Comparison of ENCODE assay signal across 21 cellular contexts in the genomic region with DNA sequence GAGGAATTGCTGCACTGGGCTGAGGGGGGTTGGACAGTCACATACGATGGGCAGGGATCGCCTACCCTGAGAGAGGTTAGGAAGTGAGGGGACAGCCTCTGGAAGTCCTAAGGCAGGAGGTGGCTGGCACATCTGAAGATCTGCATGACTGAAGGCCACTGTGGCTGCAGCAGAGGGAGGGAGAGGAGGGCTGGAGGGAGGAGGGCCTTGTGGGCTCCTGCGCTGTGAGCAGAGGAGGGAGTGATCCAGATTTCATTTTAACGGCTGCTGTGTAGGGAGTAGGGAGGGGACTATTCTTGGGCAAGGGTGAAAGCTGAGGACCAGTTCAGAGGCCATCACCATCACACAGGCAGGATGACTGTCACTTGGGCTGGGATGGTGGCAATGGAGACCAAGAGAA. TPM values are rescaled to one million over a fixed set of nuclear protein-coding genes. Genes with fewer than 3 reads are reported as not detected.
A peak's percentile ranks its signal among the peaks of the same experiment; 100 is the strongest.
DNase-seq lines count a peak whose midpoint lies in the region; ATAC-seq, FAIRE-seq and TF ChIP-seq lines count a peak whose summit lies in the region.
"Had no signal": no experiment of that assay in that cellular context is flagged by ENCODE, and none has a peak within 500 bp of the region (broad histone marks: within the 10 kb centered on the region; RNA-seq: fewer than 3 reads in every experiment).

No MANE protein-coding gene starts in this region.

- no peaks in the 10 kb centered on the region for H3K79me2 ChIP-seq in K562 (ENCODE audit: control insufficient read depth, insufficient read depth, low read length)

- TF ChIP-seq POLR2A in K562 (conservative IDR thresholded peaks at IDR 0.05), result no peak
- TF ChIP-seq POLR2A in transverse colon (IDR thresholded peaks at IDR 0.05), result no peak

- no TSS peak for BruUV-seq in K562 (replicated peaks; lab: Mats Ljungman, UMichigan)

- H3K4me3 ChIP-seq in HEK293 (ENCODE audit: low read depth, low read length) (no peak overlapping the region), K562 (no peak overlapping the region), transverse colon (no peak overlapping the region)
- H3K4me3 ChIP-seq: HAP-1 had no signal

- H3K9me3 ChIP-seq in HEK293 (ENCODE audit: control insufficient read depth, insufficient read depth, low read depth, low read length) (no peaks in the 10 kb centered on the region), K562 (replicated peaks; ENCODE audit: control insufficient read depth, insufficient read depth, low read depth, low read length) (no peaks in the 10 kb centered on the region), transverse colon (no peaks in the 10 kb centered on the region)
- H3K9me3 ChIP-seq: BE2C, Caco-2, HAP-1 had no signal

- CTCF ChIA-PET in HEK293 (lab: Yijun Ruan, JAX), result interaction anchor here (1.5 kb wide), 1 partner anchor 23 kb away, joined by 5 read pairs; no protein-coding TSS in a partner anchor
- CTCF ChIA-PET in K562 (lab: Yijun Ruan, JAX; ENCODE audit: low intra/inter-chr PET ratio), result no interaction called here

- 5% methylated on average over 4 of the region's 4 CpGs for WGBS in K562 (ENCODE audit: insufficient coverage, low coverage, missing lambda C conversion rate)
- 63 to 68% methylated on average over 2 to 4 of the region's 4 CpGs for WGBS in transverse colon (ENCODE audit: low coverage in 1 of 2), 2 donors

- H3K4me1 ChIP-seq in HEK293 (ENCODE audit: control insufficient read depth, insufficient read depth, low read length), result no peaks in the 10 kb centered on the region
- peaks cover 0 to 2% of the 10 kb centered on the region in 2 experiments; a peak in 2 of 5 replicates for H3K4me1 ChIP-seq in K562 (replicated peaks in 1 of 2; ENCODE audit: control insufficient read depth in 2 of 2, insufficient read depth in 2 of 2, low read length in 2 of 2)
- no peaks in the 10 kb centered on the region for H3K4me1 ChIP-seq in transverse colon
- H3K4me1 ChIP-seq: BE2C, Caco-2, HAP-1 had no signal

- H3K36me3 ChIP-seq in HEK293 (ENCODE audit: control insufficient read depth in 2 of 2, insufficient read depth in 1 of 2, low read length in 2 of 2), result no peaks in the 10 kb centered on the region
- H3K36me3 ChIP-seq in K562 (ENCODE audit: control insufficient read depth, insufficient read depth, low read length), result no peaks in the 10 kb centered on the region
- H3K36me3 ChIP-seq in transverse colon, result no peaks in the 10 kb centered on the region
- H3K36me3 ChIP-seq: BE2C, HAP-1 had no signal

- H3K9ac ChIP-seq in K562 (ENCODE audit: insufficient read depth in 1 of 2, low read depth in 2 of 2, low read length in 2 of 2), result no peak overlapping the region

- no peak overlapping the region for H2AFZ ChIP-seq in K562 (ENCODE audit: low read depth, low read length)

- H4K20me1 ChIP-seq in K562 (replicated peaks; ENCODE audit: control insufficient read depth, insufficient read depth, low read length), result peaks cover 4% of the 10 kb centered on the region; the same call in 1 of the 2 replicates

- in situ Hi-C loops in K562 (cut with MboI) (no loop called here), transverse colon (cut with MboI; ENCODE audit: low pct_ligation_motif_present in 1 of 4, low pct_unique_long_range_greater_than_20kb in 1 of 4, low sequenced_read_pairs in 3 of 4) (no loop called here)

- TF ChIP-seq EP300 in K562 (IDR thresholded peaks at IDR 0.05; ENCODE audit: low read length), result no peak
- no peak for TF ChIP-seq EP300 in transverse colon (IDR thresholded peaks at IDR 0.05; ENCODE audit: low read depth)

- peak; percentile 57 for ATAC-seq in K562
- ATAC-seq in HG03520 (IDR thresholded peaks at IDR 0.05; ENCODE audit: unreplicated experiment), result no peak
- ATAC-seq in HG03159 (IDR thresholded peaks at IDR 0.05; ENCODE audit: unreplicated experiment), result no peak
- ATAC-seq: HepG2 had no signal

- TF ChIP-seq RAD21 in K562 (CRISPR knock-in tag; conservative IDR thresholded peaks at IDR 0.05 in 1 of 2, IDR thresholded peaks at IDR 0.05 in 1 of 2), result no peak

- no peak overlapping the region for H3K27ac ChIP-seq in HEK293 (ENCODE audit: extremely low read depth, low read depth, low read length)
- H3K27ac ChIP-seq in K562 (ENCODE audit: extremely low read depth, low read depth, low read length), result no peak overlapping the region
- no peak overlapping the region for H3K27ac ChIP-seq in transverse colon
- H3K27ac ChIP-seq: C4-2B had no signal

- DNase-seq in K562 (ENCODE audit: extremely low read depth in 1 of 4, low spot score in 3 of 4) (no peak), left kidney (ENCODE audit: low read depth, low spot score) (peak; percentile 66), transverse colon (no peak)
- DNase-seq: ACHN; BE2C; Caco-2; CD4-positive, alpha-beta T cell; GOT3; KG1 had no signal

- no peak for TF ChIP-seq CTCF in HEK293 (tag by site-specific recombination; IDR thresholded peaks at IDR 0.05)
- no peak for TF ChIP-seq CTCF in K562 (IDR thresholded peaks at IDR 0.05 in 2 of 3, conservative IDR thresholded peaks at IDR 0.05 in 1 of 3; ENCODE audit: insufficient read depth in 2 of 3, low read depth in 1 of 3, low read length in 3 of 3)
- TF ChIP-seq CTCF in transverse colon (IDR thresholded peaks at IDR 0.05), result no peak

- H3K27me3 ChIP-seq in K562 (ENCODE audit: control insufficient read depth in 2 of 2, insufficient read depth in 2 of 2, low read length in 2 of 2), result peaks cover 31 to 57% of the 10 kb centered on the region in 2 experiments
- H3K27me3 ChIP-seq in transverse colon, result peaks cover 25% of the 10 kb centered on the region
- H3K27me3 ChIP-seq: BE2C had no signal

- intact Hi-C loops in K562 (cut with micrococcal nuclease), result no loop called here
- intact Hi-C loops in transverse colon (cut with DNase I; ENCODE audit: low total_unique reads), result no loop called here

- POLR2A ChIA-PET in HEK293 (lab: Yijun Ruan, JAX), result no interaction called here
- POLR2A ChIA-PET in K562 (lab: Yijun Ruan, JAX), result interaction anchor here (0.6 to 0.7 kb wide), 2 partner anchors 18 to 1950 kb away, joined by 3 to 5 read pairs; no protein-coding TSS in a partner anchor

- no peaks in the 10 kb centered on the region for H3K9me1 ChIP-seq in K562 (ENCODE audit: control insufficient read depth, insufficient read depth, low read length)

- no peak for FAIRE-seq in K562 (lab: Jason Lieb, UNC)
- FAIRE-seq: A204.1, D721Med, G401.6, GM12891, GM19239, HepG2 had no signal

- no peak overlapping the region for H3K4me2 ChIP-seq in K562 (ENCODE audit: insufficient read depth, low read length)

RNA-seq across cellular contexts. Expression of a gene that starts 7.1 kb away (rescaled TPM):
- total RNA-seq in K562 (2011; cell fraction: chromatin; rRNA removed; ENCODE audit: low replicate concordance), result not detected in 2 replicates
- total RNA-seq in K562 (2011; cell fraction: nucleolus; rRNA removed), result not detected in 2 replicates
- not detected in 2 replicates for total RNA-seq in K562 (2011; cell fraction: nucleoplasm; rRNA removed)
- not detected in 2 replicates for total RNA-seq in K562 (2014; rRNA removed)
- total RNA-seq in K562 (2014; rRNA removed; fragmentation: Illumina TruSeq; extraction: Trizol), result not detected in 2 replicates
- not detected in 2 replicates for total RNA-seq in K562 (2015; rRNA removed; fragmentation: Illumina TruSeq; extraction: Trizol)
- not detected in 2 replicates for total RNA-seq in K562 (2021)
- polyA plus RNA-seq in K562 (2011; rRNA removed), result 0.04 TPM in 1 of 2 replicates, not detected in the other
- polyA plus RNA-seq in K562 (2011; cell fraction: cytosol; rRNA removed), result not detected in 2 replicates
- polyA plus RNA-seq in K562 (2011; cell fraction: nucleus; rRNA removed), result 0.20 TPM in 1 of 2 replicates, not detected in the other
- not detected in 2 replicates for polyA plus RNA-seq in K562 (2012)
- polyA plus RNA-seq in K562 (2014; fragmentation: Illumina TruSeq; extraction: Trizol), result not detected in 2 replicates
- polyA plus RNA-seq in K562 (2014; fragmentation: Nextera tagmentation; extraction: Ambion mirVana), result not detected
- not detected in 2 replicates for polyA plus RNA-seq in K562 (2014; rRNA removed)
- not detected in 2 replicates for polyA minus RNA-seq in K562 (2011; rRNA and poly(A)+ RNA removed)
- not detected in 2 replicates for polyA minus RNA-seq in K562 (2011; cell fraction: cytosol; rRNA and poly(A)+ RNA removed)
- polyA minus RNA-seq in K562 (2011; cell fraction: nucleus; rRNA and poly(A)+ RNA removed), result not detected in 2 replicates
- not detected for total RNA-seq in transverse colon
- total RNA-seq: Caco-2; CD4-positive, alpha-beta T cell; HepG2 had no signal
- polyA plus RNA-seq: HepG2, IgD-negative memory B cell had no signal

RNA-seq across cellular contexts. Expression of a gene that starts 7.2 kb away (rescaled TPM):
- total RNA-seq in K562 (2011; cell fraction: chromatin; rRNA removed; ENCODE audit: low replicate concordance), result not detected in 2 replicates
- not detected in 2 replicates for total RNA-seq in K562 (2011; cell fraction: nucleolus; rRNA removed)
- not detected in 2 replicates for total RNA-seq in K562 (2011; cell fraction: nucleoplasm; rRNA removed)
- total RNA-seq in K562 (2014; rRNA removed) (0.29 TPM in 1 of 2 replicates, not detected in the other), K562 (2014; rRNA removed; fragmentation: Illumina TruSeq; extraction: Trizol) (not detected in 2 replicates), K562 (2015; rRNA removed; fragmentation: Illumina TruSeq; extraction: Trizol) (not detected in 2 replicates), K562 (2021) (not detected in 2 replicates), transverse colon (not detected)
- polyA plus RNA-seq in K562 (2011; rRNA removed) (0.11 TPM in 1 of 2 replicates, not detected in the other), K562 (2014; fragmentation: Illumina TruSeq; extraction: Trizol) (not detected in 2 replicates), K562 (2014; fragmentation: Nextera tagmentation; extraction: Ambion mirVana) (not detected), K562 (2014; rRNA removed) (not detected in 2 replicates)
- polyA plus RNA-seq in K562 (2011; cell fraction: cytosol; rRNA removed), result 0.13 TPM in 1 of 2 replicates, not detected in the other
- 0.11 TPM in 2 replicates for polyA plus RNA-seq in K562 (2011; cell fraction: nucleus; rRNA removed)
- polyA plus RNA-seq in K562 (2012), result not detected in 2 replicates
- not detected in 2 replicates for polyA minus RNA-seq in K562 (2011; rRNA and poly(A)+ RNA removed)
- not detected in 2 replicates for polyA minus RNA-seq in K562 (2011; cell fraction: cytosol; rRNA and poly(A)+ RNA removed)
- not detected in 2 replicates for polyA minus RNA-seq in K562 (2011; cell fraction: nucleus; rRNA and poly(A)+ RNA removed)
- total RNA-seq: Caco-2; CD4-positive, alpha-beta T cell; HepG2 had no signal
- polyA plus RNA-seq: HepG2, IgD-negative memory B cell had no signal

RNA-seq across cellular contexts. Expression of a gene that starts 9.7 kb away (rescaled TPM):
- total RNA-seq in K562 (2011; cell fraction: chromatin; rRNA removed; ENCODE audit: low replicate concordance), result 52.6 and 123 TPM in 2 replicates
- total RNA-seq in K562 (2011; cell fraction: nucleolus; rRNA removed), result 102 and 110 TPM in 2 replicates
- 84.3 and 103 TPM in 2 replicates for total RNA-seq in K562 (2011; cell fraction: nucleoplasm; rRNA removed)
- 31.6 and 43.8 TPM in 2 replicates for total RNA-seq in K562 (2014; rRNA removed)
- 28.2 and 30.4 TPM in 2 replicates for total RNA-seq in K562 (2014; rRNA removed; fragmentation: Illumina TruSeq; extraction: Trizol)
- 33.5 and 34.5 TPM in 2 replicates for total RNA-seq in K562 (2015; rRNA removed; fragmentation: Illumina TruSeq; extraction: Trizol)
- 53.3 and 58.3 TPM in 2 replicates for total RNA-seq in K562 (2021)
- polyA plus RNA-seq in K562 (2011; rRNA removed), result 38.7 and 44.3 TPM in 2 replicates
- polyA plus RNA-seq in K562 (2011; cell fraction: cytosol; rRNA removed), result 43.2 and 65.5 TPM in 2 replicates
- polyA plus RNA-seq in K562 (2011; cell fraction: nucleus; rRNA removed), result 114 and 153 TPM in 2 replicates
- 36.7 and 36.8 TPM in 2 replicates for polyA plus RNA-seq in K562 (2012)
- 49.9 and 51.9 TPM in 2 replicates for polyA plus RNA-seq in K562 (2014; fragmentation: Illumina TruSeq; extraction: Trizol)
- polyA plus RNA-seq in K562 (2014; fragmentation: Nextera tagmentation; extraction: Ambion mirVana), result 1 to 10 TPM in 1 of 2 experiments, under 1 TPM in 1; 0.73 to 2.9 TPM
- polyA plus RNA-seq in K562 (2014; rRNA removed), result 43.3 and 58.6 TPM in 2 replicates
- polyA minus RNA-seq in K562 (2011; rRNA and poly(A)+ RNA removed), result 24.3 and 45.7 TPM in 2 replicates
- polyA minus RNA-seq in K562 (2011; cell fraction: cytosol; rRNA and poly(A)+ RNA removed), result 30.5 and 31.3 TPM in 2 replicates
- polyA minus RNA-seq in K562 (2011; cell fraction: nucleus; rRNA and poly(A)+ RNA removed), result 18.9 and 21.5 TPM in 2 replicates
- 100 to 1,000 TPM in 1 of 4 donors, 10 to 100 TPM in 3; 27.2 to 227 (median 36.1) TPM for total RNA-seq in transverse colon

RNA-seq across cellular contexts. Expression of a gene that starts 27.6 kb away (rescaled TPM):
- total RNA-seq in K562 (2011; cell fraction: chromatin; rRNA removed; ENCODE audit: low replicate concordance), result 4.6 and 13.9 TPM in 2 replicates
- 5.5 and 8.2 TPM in 2 replicates for total RNA-seq in K562 (2011; cell fraction: nucleolus; rRNA removed)
- total RNA-seq in K562 (2011; cell fraction: nucleoplasm; rRNA removed), result 3.7 and 4.8 TPM in 2 replicates
- total RNA-seq in K562 (2014; rRNA removed) (8.8 and 10.4 TPM in 2 replicates), K562 (2014; rRNA removed; fragmentation: Illumina TruSeq; extraction: Trizol) (3.9 and 4.6 TPM in 2 replicates), K562 (2015; rRNA removed; fragmentation: Illumina TruSeq; extraction: Trizol) (4.4 and 4.7 TPM in 2 replicates), K562 (2021) (10.7 and 11.6 TPM in 2 replicates), transverse colon (1 to 10 TPM; 1.6 to 9.7 (median 3.6) TPM)
- polyA plus RNA-seq in K562 (2011; rRNA removed) (3.3 and 4.0 TPM in 2 replicates), K562 (2014; fragmentation: Illumina TruSeq; extraction: Trizol) (4.8 and 6.3 TPM in 2 replicates), K562 (2014; fragmentation: Nextera tagmentation; extraction: Ambion mirVana) (under 1 TPM; 0.15 to 0.22 TPM), K562 (2014; rRNA removed) (5.1 and 5.8 TPM in 2 replicates)
- 1.5 and 6.8 TPM in 2 replicates for polyA plus RNA-seq in K562 (2011; cell fraction: cytosol; rRNA removed)
- 1.5 and 3.7 TPM in 2 replicates for polyA plus RNA-seq in K562 (2011; cell fraction: nucleus; rRNA removed)
- 3.5 and 4.6 TPM in 2 replicates for polyA plus RNA-seq in K562 (2012)
- polyA minus RNA-seq in K562 (2011; rRNA and poly(A)+ RNA removed), result 3.8 and 5.3 TPM in 2 replicates
- polyA minus RNA-seq in K562 (2011; cell fraction: cytosol; rRNA and poly(A)+ RNA removed), result 6.5 and 7.2 TPM in 2 replicates
- polyA minus RNA-seq in K562 (2011; cell fraction: nucleus; rRNA and poly(A)+ RNA removed), result 2.0 and 2.7 TPM in 2 replicates
